Comparison of ENCODE assay signal across 33 cellular contexts in genomic region chr5:126900796-126901195, GRCh38.
"Had no signal": no experiment of that assay in that cellular context is flagged by ENCODE, and none has a peak within 500 bp of the region (broad histone marks: within the 10 kb centered on the region; RNA-seq: fewer than 3 reads in every experiment).

No MANE protein-coding gene starts in this region.

- H3K4me3 ChIP-seq: MG63 had no signal

- H3K27me3 ChIP-seq: MG63 had no signal

- H3K9me3 ChIP-seq: MG63 had no signal

- DNase-seq: Karpas-422, Kasumi-1, MG63, MM.1S, MV-4-11, NCI-H1048, NCI-H1092, NCI-H1092 treated with DMSO at 0.1 percent for 48 hours, NCI-H1105, NCI-H1105 treated with DMSO at 0.1 percent for 48 hours, NCI-H1417 treated with DMSO at 0.1 percent for 48 hours, NCI-H1436, NCI-H1436 treated with DMSO at 0.1 percent for 48 hours, NCI-H146, NCI-H1694, NCI-H1694 treated with DMSO at 0.1 percent for 48 hours, NCI-H187, NCI-H187 treated with DMSO at 0.1 percent for 48 hours, NCI-H1930, NCI-H2029, NCI-H2029 treated with DMSO at 0.1 percent for 48 hours, NCI-H2081 treated with DMSO at 0.1 percent for 48 hours, NCI-H2107, NCI-H2171, NCI-H2171 treated with DMSO at 0.1 percent for 48 hours, NCI-H2227 treated with DMSO at 0.1 percent for 48 hours, NCI-H226, NCI-H345, NCI-H446, NCI-H446 treated with DMSO at 0.1 percent for 48 hours, NCI-H510A, NCI-H510A treated with DMSO at 0.1 percent for 48 hours, NCI-H524 had no signal
